ENCODE assay signal across 22 cellular contexts in genomic region chr1:236147068-236147467, GRCh38. TPM values are rescaled to one million over a fixed set of nuclear protein-coding genes. Genes with fewer than 3 reads are reported as not detected.
A peak's percentile ranks its signal among the peaks of the same experiment; 100 is the strongest.
DNase-seq lines count a peak whose midpoint lies in the region; ATAC-seq and TF ChIP-seq lines count a peak whose summit lies in the region.
"Had no signal": no experiment of that assay in that cellular context is flagged by ENCODE, and none has a peak within 500 bp of the region (broad histone marks: within the 10 kb centered on the region; RNA-seq: fewer than 3 reads in every experiment).

No MANE protein-coding gene starts in this region.

- H3K36me3 Mint-ChIP-seq in glutamatergic neuron (ENCODE audit: unreplicated experiment), result no peaks in the 10 kb centered on the region

- peaks cover 6% of the 10 kb centered on the region for H3K9me3 Mint-ChIP-seq in glutamatergic neuron (ENCODE audit: unreplicated experiment)
- H3K9me3 Mint-ChIP-seq: CD4-positive, CD25-positive, alpha-beta regulatory T cell; HFFc6 had no signal

- H3K27me3 Mint-ChIP-seq in glutamatergic neuron (ENCODE audit: unreplicated experiment), result peaks cover 16% of the 10 kb centered on the region

- H3K4me3 Mint-ChIP-seq in glutamatergic neuron (ENCODE audit: unreplicated experiment), result peak overlapping the region; percentile 30
- H3K4me3 Mint-ChIP-seq: B cell, HFFc6 had no signal

- ATAC-seq in Right ventricle myocardium superior (ENCODE audit: poor library complexity), result no peak
- no peak for ATAC-seq in Right ventricle myocardium inferior
- ATAC-seq: Panc1 had no signal

- no peak for TF ChIP-seq CTCF in glutamatergic neuron (IDR thresholded peaks at IDR 0.05; ENCODE audit: partially characterized antibody, unreplicated experiment)

- intact Hi-C loops in Right ventricle myocardium superior (cut with DNase I), result no loop called here
- intact Hi-C loops in Right ventricle myocardium inferior (cut with DNase I), result loop anchor here (10.0 kb wide), 1 partner anchor 138 kb away; the partner anchor contains the start of gene ERO1B

- DNase-seq in Right ventricle myocardium superior (peak; percentile 56), Right ventricle myocardium inferior (ENCODE audit: missing footprints) (no peak), glutamatergic neuron (no peak), medulla oblongata (ENCODE audit: extremely low spot score) (peak; percentile 27), HuH-7.5 (ENCODE audit: low spot score) (no peak), SIG-M5 treated with dmso at 0.1 percent for 504 hours (lab: John Stamatoyannopoulos, UW; ENCODE audit: unreplicated experiment) (no peak), SHP77 treated with DMSO at 0.1 percent for 48 hours (lab: John Stamatoyannopoulos, UW) (no peak)
- no peak for DNase-seq in NK-92 treated with Interleukin-12 subunit alpha and Interleukin-12 subunit beta, amount 100 ng/mL, for 24 hours (lab: John Stamatoyannopoulos, UW)
- DNase-seq: Calu3; CD4-positive, CD25-positive, alpha-beta regulatory T cell; DMS53; GOT3; HFFc6; Kasumi-1; MM.1S; NCI-H1092 treated with DMSO at 0.1 percent for 48 hours; NCI-H1694; NCI-H2227 treated with DMSO at 0.1 percent for 48 hours; NCI-H524; SHP77 had no signal

- peak overlapping the region; percentile 22 for H3K27ac Mint-ChIP-seq in glutamatergic neuron (ENCODE audit: unreplicated experiment)
- H3K27ac Mint-ChIP-seq: B cell; CD4-positive, CD25-positive, alpha-beta regulatory T cell; HFFc6 had no signal

- H3K4me1 Mint-ChIP-seq in glutamatergic neuron (ENCODE audit: low read depth, unreplicated experiment), result peaks cover 47% of the 10 kb centered on the region

RNA-seq across cellular contexts. Expression of gene GPR137B, which starts 4.7 kb away (rescaled TPM):
- 27.5 TPM for total RNA-seq in Right ventricle myocardium superior
- 32.0 TPM for total RNA-seq in Right ventricle myocardium inferior
- 22.5 TPM for total RNA-seq in glutamatergic neuron (ENCODE audit: unreplicated experiment)

Comparison
In these comparisons a context has a peak if more than half of its experiments do, and no peak if none do; other contexts are left out.
1. DNase-seq: peak in Right ventricle myocardium superior (single experiment) and medulla oblongata (single experiment); none in Right ventricle myocardium inferior (single experiment), glutamatergic neuron (single experiment), NK-92 treated with Interleukin-12 subunit alpha and Interleukin-12 subunit beta, amount 100 ng/mL, for 24 hours (single experiment), HuH-7.5 (single experiment), SIG-M5 treated with dmso at 0.1 percent for 504 hours (single experiment) and SHP77 treated with DMSO at 0.1 percent for 48 hours (single experiment).